ENCODE assay signal across 10 cellular contexts in the genomic region with DNA sequence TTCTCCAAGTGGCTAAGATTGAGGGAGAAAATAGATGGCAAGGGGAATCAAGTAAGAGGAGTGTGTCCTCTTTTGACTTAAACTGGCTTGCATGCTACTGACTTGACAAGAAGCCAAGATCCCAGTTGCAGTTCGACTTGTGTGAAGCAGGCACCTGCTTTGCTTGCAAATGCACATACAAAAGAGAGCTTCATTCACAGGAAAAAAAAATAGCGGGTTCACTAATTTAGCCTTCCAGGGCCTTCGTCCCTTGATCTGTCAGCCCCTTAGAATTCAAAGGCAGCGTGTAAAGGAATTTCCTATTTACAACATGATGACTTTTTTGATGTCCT.
DNase-seq lines count a peak whose midpoint lies in the region; ATAC-seq and TF ChIP-seq lines count a peak whose summit lies in the region.
"Had no signal": no experiment of that assay in that cellular context is flagged by ENCODE, and none has a peak within 500 bp of the region (broad histone marks: within the 10 kb centered on the region; RNA-seq: fewer than 3 reads in every experiment).

No MANE protein-coding gene starts in this region.

- CTCF ChIA-PET in activated CD8-positive, alpha-beta memory T cell treated with anti-CD3 and anti-CD28 coated beads, Interleukin-2, amount 10 ng/mL, durations not matched to agents 7 days and 5 days (lab: Charles Lee): interaction anchor here (0.8 to 1.5 kb wide), 5 partner anchors 9 to 96 kb away, joined by 3 read pairs; no protein-coding TSS in a partner anchor

- H3K27me3 Mint-ChIP-seq in activated CD8-positive, alpha-beta memory T cell treated with anti-CD3 and anti-CD28 coated beads, Interleukin-2, amount 10 ng/mL, durations not matched to agents 7 days and 5 days: no peaks in the 10 kb centered on the region
- no peaks in the 10 kb centered on the region for H3K27me3 Mint-ChIP-seq in activated T-helper 2 cell treated with anti-CD3 and anti-CD28 coated beads, Interferon-gamma antibody, Interleukin-2, Interleukin-4, amounts not matched to agents 10 μg/mL and 5 μg/mL and 100 μg/mL, durations not matched to agents 14 hours and 24 hours and 36 hours (ENCODE audit: low read depth)

- no peaks in the 10 kb centered on the region for H3K9me3 Mint-ChIP-seq in activated CD8-positive, alpha-beta memory T cell treated with anti-CD3 and anti-CD28 coated beads, Interleukin-2, amount 10 ng/mL, durations not matched to agents 7 days and 5 days (ENCODE audit: low read depth)
- H3K9me3 Mint-ChIP-seq in activated T-helper 2 cell treated with anti-CD3 and anti-CD28 coated beads, Interferon-gamma antibody, Interleukin-2, Interleukin-4, amounts not matched to agents 10 μg/mL and 5 μg/mL and 100 μg/mL, durations not matched to agents 14 hours and 24 hours and 36 hours: no peaks in the 10 kb centered on the region
- no peaks in the 10 kb centered on the region for H3K9me3 Mint-ChIP-seq in stimulated activated effector memory CD8-positive, alpha-beta T cell treated with anti-CD3 and anti-CD28 coated beads, Interleukin-12 subunit alpha, Interleukin-12 subunit beta, amount 100 ng/mL, for 72 hours

- no peak for ATAC-seq in activated CD8-positive, alpha-beta memory T cell treated with anti-CD3 and anti-CD28 coated beads, Interleukin-2, amount 10 ng/mL, durations not matched to agents 7 days and 5 days
- peak; percentile 44 for ATAC-seq in HG02885 (IDR thresholded peaks at IDR 0.05; ENCODE audit: poor library complexity, unreplicated experiment)
- ATAC-seq in stimulated activated effector memory CD8-positive, alpha-beta T cell treated with anti-CD3 and anti-CD28 coated beads, Interleukin-12 subunit alpha, Interleukin-12 subunit beta, amount 100 ng/mL, for 72 hours: no peak
- ATAC-seq in foreskin keratinocyte: no peak

- H3K4me3 Mint-ChIP-seq in activated CD8-positive, alpha-beta memory T cell treated with anti-CD3 and anti-CD28 coated beads, Interleukin-2, amount 10 ng/mL, durations not matched to agents 7 days and 5 days: peak overlapping the region; percentile 61
- peak overlapping the region; percentile 79 for H3K4me3 Mint-ChIP-seq in activated T-helper 2 cell treated with anti-CD3 and anti-CD28 coated beads, Interferon-gamma antibody, Interleukin-2, Interleukin-4, amounts not matched to agents 10 μg/mL and 5 μg/mL and 100 μg/mL, durations not matched to agents 14 hours and 24 hours and 36 hours (ENCODE audit: low read depth)
- H3K4me3 Mint-ChIP-seq in stimulated activated effector memory CD8-positive, alpha-beta T cell treated with anti-CD3 and anti-CD28 coated beads, Interleukin-12 subunit alpha, Interleukin-12 subunit beta, amount 100 ng/mL, for 72 hours: peak overlapping the region; percentile 83

- H3K4me1 ChIP-seq in foreskin keratinocyte: no peaks in the 10 kb centered on the region
- H3K4me1 ChIP-seq: testis had no signal

- no peak for DNase-seq in activated CD8-positive, alpha-beta memory T cell treated with anti-CD3 and anti-CD28 coated beads, Interleukin-2, amount 10 ng/mL, durations not matched to agents 7 days and 5 days
- DNase-seq in activated CD8-positive, alpha-beta memory T cell treated with anti-CD3 and anti-CD28 coated beads, Interleukin-2, amount 50 U/mL, for 4 hours: no peak
- no peak for DNase-seq in activated T-helper 2 cell treated with anti-CD3 and anti-CD28 coated beads, Interferon-gamma antibody, Interleukin-2, Interleukin-4, amounts not matched to agents 10 μg/mL and 5 μg/mL and 100 μg/mL, durations not matched to agents 14 hours and 24 hours and 36 hours (ENCODE audit: low spot score)
- DNase-seq in stimulated activated effector memory CD8-positive, alpha-beta T cell treated with anti-CD3 and anti-CD28 coated beads, Interleukin-12 subunit alpha, Interleukin-12 subunit beta, amount 100 ng/mL, for 72 hours (ENCODE audit: low spot score in 2 of 2): no peak
- no peak for DNase-seq in SW 1271 (lab: John Stamatoyannopoulos, UW)
- DNase-seq in coronary artery (ENCODE audit: low spot score): no peak
- no peak for DNase-seq in foreskin keratinocyte
- DNase-seq: testis had no signal

- peaks cover 93% of the 10 kb centered on the region for H3K4me1 Mint-ChIP-seq in activated CD8-positive, alpha-beta memory T cell treated with anti-CD3 and anti-CD28 coated beads, Interleukin-2, amount 10 ng/mL, durations not matched to agents 7 days and 5 days
- H3K4me1 Mint-ChIP-seq in activated T-helper 2 cell treated with anti-CD3 and anti-CD28 coated beads, Interferon-gamma antibody, Interleukin-2, Interleukin-4, amounts not matched to agents 10 μg/mL and 5 μg/mL and 100 μg/mL, durations not matched to agents 14 hours and 24 hours and 36 hours (ENCODE audit: low read depth): peaks cover 90% of the 10 kb centered on the region
- H3K4me1 Mint-ChIP-seq in stimulated activated effector memory CD8-positive, alpha-beta T cell treated with anti-CD3 and anti-CD28 coated beads, Interleukin-12 subunit alpha, Interleukin-12 subunit beta, amount 100 ng/mL, for 72 hours: peaks cover 99% of the 10 kb centered on the region

- H3K27ac ChIP-seq in coronary artery: no peak overlapping the region
- no peak overlapping the region for H3K27ac ChIP-seq in foreskin keratinocyte
- H3K27ac ChIP-seq: parathyroid adenoma, testis had no signal

- H3K36me3 Mint-ChIP-seq in activated CD8-positive, alpha-beta memory T cell treated with anti-CD3 and anti-CD28 coated beads, Interleukin-2, amount 10 ng/mL, durations not matched to agents 7 days and 5 days: peaks cover 83% of the 10 kb centered on the region
- peaks cover 97% of the 10 kb centered on the region for H3K36me3 Mint-ChIP-seq in activated T-helper 2 cell treated with anti-CD3 and anti-CD28 coated beads, Interferon-gamma antibody, Interleukin-2, Interleukin-4, amounts not matched to agents 10 μg/mL and 5 μg/mL and 100 μg/mL, durations not matched to agents 14 hours and 24 hours and 36 hours (ENCODE audit: low read depth)
- H3K36me3 Mint-ChIP-seq in stimulated activated effector memory CD8-positive, alpha-beta T cell treated with anti-CD3 and anti-CD28 coated beads, Interleukin-12 subunit alpha, Interleukin-12 subunit beta, amount 100 ng/mL, for 72 hours: no peaks in the 10 kb centered on the region

- TF ChIP-seq CTCF in coronary artery (IDR thresholded peaks at IDR 0.05) (no peak), foreskin keratinocyte (conservative IDR thresholded peaks at IDR 0.05) (no peak)

- intact Hi-C loops in activated T-helper 2 cell treated with anti-CD3 and anti-CD28 coated beads, Interferon-gamma antibody, Interleukin-2, Interleukin-4, amounts not matched to agents 10 μg/mL and 5 μg/mL and 100 μg/mL, durations not matched to agents 14 hours and 24 hours and 36 hours (cut with micrococcal nuclease): loop anchor here (1.0 kb wide), 3 partner anchors 9 to 33 kb away; no protein-coding TSS in a partner anchor

- H3K27ac Mint-ChIP-seq in activated CD8-positive, alpha-beta memory T cell treated with anti-CD3 and anti-CD28 coated beads, Interleukin-2, amount 10 ng/mL, durations not matched to agents 7 days and 5 days: peak overlapping the region; percentile 85
- H3K27ac Mint-ChIP-seq in activated T-helper 2 cell treated with anti-CD3 and anti-CD28 coated beads, Interferon-gamma antibody, Interleukin-2, Interleukin-4, amounts not matched to agents 10 μg/mL and 5 μg/mL and 100 μg/mL, durations not matched to agents 14 hours and 24 hours and 36 hours: peak overlapping the region; percentile 99
- peak overlapping the region; percentile 96 for H3K27ac Mint-ChIP-seq in stimulated activated effector memory CD8-positive, alpha-beta T cell treated with anti-CD3 and anti-CD28 coated beads, Interleukin-12 subunit alpha, Interleukin-12 subunit beta, amount 100 ng/mL, for 72 hours

- no peak overlapping the region for H3K4me3 ChIP-seq in coronary artery
- H3K4me3 ChIP-seq: testis had no signal

- H3K27me3 ChIP-seq in foreskin keratinocyte: no peaks in the 10 kb centered on the region
- H3K27me3 ChIP-seq: testis had no signal
